Comparison of ENCODE assay signal across 18 cellular contexts in the genomic region with DNA sequence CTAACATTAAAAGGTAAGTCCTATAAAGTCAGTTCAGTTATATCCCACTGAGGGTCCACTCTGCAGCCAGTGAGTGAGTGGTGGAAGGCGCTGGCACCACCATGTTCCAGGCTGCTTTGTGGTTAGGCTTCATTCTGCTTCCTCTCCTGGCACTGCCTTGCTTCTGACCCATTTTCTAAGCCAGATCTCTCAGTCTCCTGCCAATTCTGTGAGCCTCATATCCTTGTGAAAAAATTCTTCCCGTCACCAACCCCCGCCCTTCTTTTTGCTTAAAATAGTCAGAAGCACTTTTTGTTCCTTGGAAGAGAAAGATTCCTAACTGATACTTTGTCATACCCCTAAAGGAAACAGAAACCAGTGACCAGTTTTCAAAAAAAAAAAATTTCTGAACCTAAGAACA.
DNase-seq lines count a peak whose midpoint lies in the region; ATAC-seq, FAIRE-seq and TF ChIP-seq lines count a peak whose summit lies in the region.
"Had no signal": no experiment of that assay in that cellular context is flagged by ENCODE, and none has a peak within 500 bp of the region (broad histone marks: within the 10 kb centered on the region; RNA-seq: fewer than 3 reads in every experiment).

No MANE protein-coding gene starts in this region.

- H2BK5ac ChIP-seq in H1 (ENCODE audit: low read depth, low read length): no peak overlapping the region

- H3K9me3 ChIP-seq in H1 (ENCODE audit: insufficient read depth in 2 of 2, low read depth in 1 of 2, low read length in 1 of 2): no peaks in the 10 kb centered on the region
- no peaks in the 10 kb centered on the region for H3K9me3 ChIP-seq in stomach
- H3K9me3 ChIP-seq in smooth muscle cell (replicated peaks; ENCODE audit: low read depth): no peaks in the 10 kb centered on the region
- H3K9me3 ChIP-seq: BLaER1 treated with 17β-estradiol and CSF1 and Interleukin-3, amounts not matched to agents 10 nM and 100 nM; colonic mucosa; left lung; Peyer's patch had no signal

- no peak overlapping the region for H2AK5ac ChIP-seq in H1 (ENCODE audit: low read depth, low read length)

- H4K20me1 ChIP-seq in H1 (replicated peaks in 1 of 2; ENCODE audit: control insufficient read depth in 1 of 2, insufficient read depth in 2 of 2, low read length in 2 of 2): no peaks in the 10 kb centered on the region
- H4K20me1 ChIP-seq in smooth muscle cell (ENCODE audit: low read depth): no peaks in the 10 kb centered on the region
- H4K20me1 ChIP-seq: BLaER1 treated with 17β-estradiol and CSF1 and Interleukin-3, amounts not matched to agents 10 nM and 100 nM had no signal

- H3K18ac ChIP-seq in H1 (ENCODE audit: extremely low read depth, low read length): no peak overlapping the region; the same call in 1 of the 2 replicates

- no peak overlapping the region for H2BK12ac ChIP-seq in H1 (ENCODE audit: low read depth, low read length)

- CTCF ChIA-PET in H1 (lab: Charles Lee; ENCODE audit: partially characterized antibody): no interaction called here

- H4K91ac ChIP-seq in H1 (replicated peaks; ENCODE audit: insufficient read length, low read length): peak overlapping the region; percentile 29

- H3F3A ChIP-seq in smooth muscle cell (ENCODE audit: low read depth): no peaks in the 10 kb centered on the region

- H2BK120ac ChIP-seq in H1 (replicated peaks; ENCODE audit: low read depth, low read length): peak overlapping the region; percentile 69

- H4K8ac ChIP-seq in H1 (ENCODE audit: extremely low read depth, insufficient read depth, low read length): 0 out of 2 replicates have a peak overlapping the region, but pooled peaks have one; percentile 46

- H3K4me3 ChIP-seq in H1 (ENCODE audit: extremely low read depth in 1 of 4, insufficient read depth in 2 of 4, low read depth in 3 of 4, low read length in 4 of 4): no peak overlapping the region
- no peak overlapping the region for H3K4me3 ChIP-seq in stomach
- H3K4me3 ChIP-seq in smooth muscle cell: no peak overlapping the region
- H3K4me3 ChIP-seq in brain microvascular endothelial cell (ENCODE audit: low read depth, low read length): no peak overlapping the region
- H3K4me3 ChIP-seq: BLaER1 treated with 17β-estradiol and CSF1 and Interleukin-3, amounts not matched to agents 10 nM and 100 nM; colonic mucosa; left lung; Peyer's patch had no signal

- no peak for ATAC-seq in HG02970 (IDR thresholded peaks at IDR 0.05; ENCODE audit: low FRiP score, unreplicated experiment)
- ATAC-seq: HCT116; left lung; stimulated activated naive CD8-positive, alpha-beta T cell treated with anti-CD3 and anti-CD28 coated beads, Interleukin-15, Interleukin-2, amounts not matched to agents 100 U/mL and 50 U/mL, for 24 hours had no signal

- WGBS in H1 (ENCODE audit: extremely low coverage in 1 of 2, insufficient coverage in 1 of 2, insufficient read length in 1 of 2, insufficient replicate concordance in 2 of 2, low coverage in 1 of 2, low lambda C conversion rate in 2 of 2, missing lambda C conversion rate in 1 of 2), 2 experiments: 78% methylated on average over 3 of the region's 3 CpGs; no CpG with 5 or more reads in 1 of the 2 experiments
- 15 to 41% (median 24%) methylated on average over 3 of the region's 3 CpGs for WGBS in stomach, 5 donors
- 82% methylated on average over 3 of the region's 3 CpGs for WGBS in smooth muscle cell (ENCODE audit: low lambda C conversion rate)

- H3K23me2 ChIP-seq in H1 (ENCODE audit: low read depth, low read length): no peaks in the 10 kb centered on the region

- no peak overlapping the region for H3K56ac ChIP-seq in H1 (replicated peaks; ENCODE audit: insufficient read length, low read depth, low read length)

- DNase-seq in SK-MEL-5 (ENCODE audit: low read depth, low spot score): peak; percentile 12
- no peak for DNase-seq in H1 (ENCODE audit: low read depth in 1 of 2, low spot score in 2 of 2)
- DNase-seq in inferior parietal cortex (ENCODE audit: extremely low spot score): peak; percentile 63
- DNase-seq in stomach: peak; percentile 34
- no peak for DNase-seq in smooth muscle cell (lab: John Stamatoyannopoulos, UW; ENCODE audit: unreplicated experiment)
- DNase-seq in brain microvascular endothelial cell: no peak
- no peak for DNase-seq in SKM-1 treated with dmso at 0.1 percent for 144 hours (lab: John Stamatoyannopoulos, UW; ENCODE audit: unreplicated experiment)
- DNase-seq: activated CD4-positive, alpha-beta T cell treated with anti-CD3 and anti-CD28 coated beads, Interleukin-2, amount 50 U/mL, for 4 hours; colonic mucosa; left lung; NCI-H2227 treated with DMSO at 0.1 percent for 48 hours; Peyer's patch; stimulated activated CD4-positive, alpha-beta T cell treated with anti-CD3 and anti-CD28 coated beads, Interleukin-4, amount 100 ng/mL, for 1 hour; stimulated activated naive CD8-positive, alpha-beta T cell treated with anti-CD3 and anti-CD28 coated beads, Interleukin-15, Interleukin-2, amounts not matched to agents 100 U/mL and 50 U/mL, for 24 hours had no signal

- H3K4me1 ChIP-seq in H1 (replicated peaks in 1 of 4; ENCODE audit: control insufficient read depth in 3 of 4, insufficient read depth in 4 of 4, low read length in 3 of 4) (peaks cover 0 to 8% (median 3%) of the 10 kb centered on the region in 4 experiments; a peak in 3 of 7 replicates), stomach (peaks cover 0 to 59% (median 40%) of the 10 kb centered on the region in 4 donors), smooth muscle cell (ENCODE audit: low read depth) (no peaks in the 10 kb centered on the region)
- H3K4me1 ChIP-seq: BLaER1 treated with 17β-estradiol and CSF1 and Interleukin-3, amounts not matched to agents 10 nM and 100 nM; left lung had no signal

- TF ChIP-seq POLR2A in H1 (IDR thresholded peaks at IDR 0.05; ENCODE audit: control extremely low read depth in 1 of 2, low read depth in 2 of 2, low read length in 2 of 2): no peak
- TF ChIP-seq POLR2A in stomach (IDR thresholded peaks at IDR 0.05): no peak

- H3K79me1 ChIP-seq in H1 (ENCODE audit: low read depth, low read length): no peaks in the 10 kb centered on the region

- H3K27me3 ChIP-seq in H1 (replicated peaks in 1 of 4; ENCODE audit: control insufficient read depth in 3 of 4, extremely low read depth in 1 of 4, insufficient read depth in 3 of 4, low read length in 3 of 4): no peaks in the 10 kb centered on the region
- no peaks in the 10 kb centered on the region for H3K27me3 ChIP-seq in stomach
- no peaks in the 10 kb centered on the region for H3K27me3 ChIP-seq in smooth muscle cell (ENCODE audit: low read depth)
- H3K27me3 ChIP-seq in brain microvascular endothelial cell (replicated peaks): no peaks in the 10 kb centered on the region
- H3K27me3 ChIP-seq: BLaER1 treated with 17β-estradiol and CSF1 and Interleukin-3, amounts not matched to agents 10 nM and 100 nM; colonic mucosa; left lung; Peyer's patch had no signal

- 0 out of 2 replicates have a peak overlapping the region, but pooled peaks have one; percentile 64 for H2BK20ac ChIP-seq in H1 (ENCODE audit: low read length)

- POLR2A ChIA-PET in H1 (lab: Charles Lee; ENCODE audit: partially characterized antibody): no interaction called here

- H3K27ac ChIP-seq in H1 (ENCODE audit: low read depth, low read length) (no peak overlapping the region), stomach (peak overlapping the region in 3 of 5 donors; percentile 63 to 72 (median 64)), smooth muscle cell (ENCODE audit: low read depth) (no peak overlapping the region), brain microvascular endothelial cell (no peak overlapping the region)
- H3K27ac ChIP-seq: BLaER1 treated with 17β-estradiol and CSF1 and Interleukin-3, amounts not matched to agents 10 nM and 100 nM; colonic mucosa; left lung had no signal

- TF ChIP-seq CTCF in H1 (IDR thresholded peaks at IDR 0.05; ENCODE audit: control extremely low read depth in 1 of 3, insufficient read depth in 1 of 3, low read depth in 1 of 3, low read length in 3 of 3) (no peak), stomach (IDR thresholded peaks at IDR 0.05) (no peak), smooth muscle cell (IDR thresholded peaks at IDR 0.05; ENCODE audit: borderline replicate concordance, insufficient read depth, poor library complexity, severe bottlenecking) (no peak), brain microvascular endothelial cell (IDR thresholded peaks at IDR 0.05; ENCODE audit: low read depth, low read length, missing control alignments) (no peak)

- no peak overlapping the region for H3K23ac ChIP-seq in H1 (ENCODE audit: insufficient read length)

- in situ Hi-C loops in SK-MEL-5 (cut with HindIII; ENCODE audit: low pct_unique_long_range_greater_than_20kb, low sequenced_read_pairs) (no loop called here), brain microvascular endothelial cell (cut with HindIII; ENCODE audit: low pct_ligation_motif_present, low sequenced_read_pairs) (no loop called here)

- H2BK15ac ChIP-seq in H1 (ENCODE audit: low read length): no peak overlapping the region

- H3K4me2 ChIP-seq in H1 (ENCODE audit: insufficient read depth in 1 of 2, low read depth in 2 of 2, low read length in 2 of 2): no peak overlapping the region; a peak in 1 of 4 replicates
- no peak overlapping the region for H3K4me2 ChIP-seq in smooth muscle cell
- H3K4me2 ChIP-seq: BLaER1 treated with 17β-estradiol and CSF1 and Interleukin-3, amounts not matched to agents 10 nM and 100 nM had no signal

- no peak overlapping the region for H4K5ac ChIP-seq in H1 (ENCODE audit: insufficient read length, low read depth, low read length)

- TF ChIP-seq EP300 in H1 (IDR thresholded peaks at IDR 0.05; ENCODE audit: borderline replicate concordance in 1 of 2, low read depth in 2 of 2, low read length in 2 of 2): no peak
- peak; percentile 38 for TF ChIP-seq EP300 in stomach (IDR thresholded peaks at IDR 0.05)

- H3K14ac ChIP-seq in H1 (ENCODE audit: insufficient read length): no peak overlapping the region

- no peaks in the 10 kb centered on the region for H3K36me3 ChIP-seq in H1 (ENCODE audit: control insufficient read depth in 2 of 4, insufficient read depth in 4 of 4, low read length in 3 of 4)
- H3K36me3 ChIP-seq in stomach: no peaks in the 10 kb centered on the region
- no peaks in the 10 kb centered on the region for H3K36me3 ChIP-seq in smooth muscle cell (ENCODE audit: low read depth)
- H3K36me3 ChIP-seq in brain microvascular endothelial cell (replicated peaks): no peaks in the 10 kb centered on the region
- H3K36me3 ChIP-seq: BLaER1 treated with 17β-estradiol and CSF1 and Interleukin-3, amounts not matched to agents 10 nM and 100 nM; colonic mucosa; left lung; Peyer's patch had no signal

- H3K79me2 ChIP-seq in H1 (ENCODE audit: control insufficient read depth in 1 of 2, insufficient read depth in 2 of 2, low read length in 2 of 2) (no peaks in the 10 kb centered on the region), smooth muscle cell (ENCODE audit: low read depth) (no peaks in the 10 kb centered on the region)

- H2AFZ ChIP-seq in H1 (ENCODE audit: low read length) (no peak overlapping the region), smooth muscle cell (ENCODE audit: low read depth) (no peak overlapping the region)

- H3K9ac ChIP-seq in H1 (replicated peaks in 1 of 4; ENCODE audit: extremely low read depth in 1 of 4, low read depth in 3 of 4, low read length in 3 of 4) (no peak overlapping the region), smooth muscle cell (ENCODE audit: low read depth) (no peak overlapping the region)
- H3K9ac ChIP-seq: BLaER1 treated with 17β-estradiol and CSF1 and Interleukin-3, amounts not matched to agents 10 nM and 100 nM had no signal

- no peak overlapping the region for H3K4ac ChIP-seq in H1 (replicated peaks; ENCODE audit: insufficient read length, low read depth, low read length)

- no peak for FAIRE-seq in H1 (lab: Jason Lieb, UNC)
- FAIRE-seq: GM18507 had no signal

- intact Hi-C loops in stomach (cut with DNase I; ENCODE audit: low total_unique reads): no loop called here

- no peak for TF ChIP-seq RAD21 in H1 (IDR thresholded peaks at IDR 0.05 in 1 of 2, conservative IDR thresholded peaks at IDR 0.05 in 1 of 2; ENCODE audit: low read depth in 2 of 2, low read length in 2 of 2)

Comparison
In these comparisons a context has a peak if more than half of its experiments do, and no peak if none do; other contexts are left out.
1. DNase-seq: peak in SK-MEL-5 (single experiment), inferior parietal cortex (single experiment) and stomach (single experiment); none in H1 (0 of 2), smooth muscle cell (single experiment), brain microvascular endothelial cell (single experiment) and SKM-1 treated with dmso at 0.1 percent for 144 hours (single experiment).
2. H3K27ac ChIP-seq: peak in stomach (3 of 5); none in H1 (single experiment), smooth muscle cell (single experiment) and brain microvascular endothelial cell (single experiment).